In genomic region chr9:84504360-84504759, GRCh38 we compare ENCODE assay signal across 17 cellular contexts.
"Had no signal": no experiment of that assay in that cellular context is flagged by ENCODE, and none has a peak within 500 bp of the region (broad histone marks: within the 10 kb centered on the region; RNA-seq: fewer than 3 reads in every experiment).

No MANE protein-coding gene starts in this region.

- DNase-seq: activated CD4-positive, alpha-beta memory T cell treated with anti-CD3 and anti-CD28 coated beads for 36 hours; activated CD4-positive, alpha-beta T cell treated with anti-CD3 and anti-CD28 coated beads for 48 hours; activated CD4-positive, CD25-positive, alpha-beta regulatory T cell; activated naive CD4-positive, alpha-beta T cell treated with Interleukin-2 at 50 U/mL for 16 hours; activated naive CD8-positive, alpha-beta T cell treated with anti-CD3 and anti-CD28 coated beads for 36 hours; activated T-cell treated with anti-CD3 and anti-CD28 coated beads, Interleukin-2, amount 50 U/mL, for 48 hours; caudate nucleus; dorsolateral prefrontal cortex; kidney glomerular epithelial cell; left ventricle myocardium inferior; naive thymus-derived CD8-positive, alpha-beta T cell; stimulated activated CD4-positive, alpha-beta T cell treated with anti-CD3 and anti-CD28 coated beads, Interleukin-1b, Interleukin-23, amount 100 ng/mL, for 48 hours; stimulated activated naive CD8-positive, alpha-beta T cell treated with anti-CD3 and anti-CD28 coated beads, Interleukin-15, amount 100 ng/mL, for 72 hours; T1000; tibial artery had no signal

- H3K27me3 ChIP-seq: right atrium auricular region, tibial artery had no signal

- H3K36me3 ChIP-seq: left ventricle myocardium inferior, right atrium auricular region, tibial artery had no signal

- ATAC-seq: naive thymus-derived CD8-positive, alpha-beta T cell; stimulated activated effector memory CD8-positive, alpha-beta T cell treated with anti-CD3 and anti-CD28 coated beads, Interleukin-12 subunit alpha, Interleukin-12 subunit beta, amount 100 ng/mL, for 72 hours; stimulated activated naive CD8-positive, alpha-beta T cell treated with anti-CD3 and anti-CD28 coated beads, Interleukin-15, amount 100 ng/mL, for 72 hours had no signal

- H3K4me3 ChIP-seq: dorsolateral prefrontal cortex, left ventricle myocardium inferior, right atrium auricular region, tibial artery had no signal

- H3K4me1 ChIP-seq: right atrium auricular region, tibial artery had no signal

- H3K27ac ChIP-seq: dorsolateral prefrontal cortex, left ventricle myocardium inferior, right atrium auricular region, tibial artery had no signal
